ENCODE assay signal across 23 cellular contexts in genomic region chr7:70808876-70809275, GRCh38.
A peak's percentile ranks its signal among the peaks of the same experiment; 100 is the strongest.
DNase-seq lines count a peak whose midpoint lies in the region; ATAC-seq and TF ChIP-seq lines count a peak whose summit lies in the region.
"Had no signal": no experiment of that assay in that cellular context is flagged by ENCODE, and none has a peak within 500 bp of the region (broad histone marks: within the 10 kb centered on the region; RNA-seq: fewer than 3 reads in every experiment).

No MANE protein-coding gene starts in this region.

- H3K27me3 Mint-ChIP-seq in IgD-negative memory B cell (no peaks in the 10 kb centered on the region), naive B cell (peaks cover 0 to 7% (median 5%) of the 10 kb centered on the region in 3 donors)

- peak overlapping the region; percentile 54 to 89 (median 80) for H3K4me3 Mint-ChIP-seq in IgD-negative memory B cell
- H3K4me3 Mint-ChIP-seq in naive B cell = peak overlapping the region in 6 of 8 donors; percentile 42 to 78 (median 56)
- H3K4me3 Mint-ChIP-seq: activated naive CD8-positive, alpha-beta T cell treated with anti-CD3 and anti-CD28 coated beads for 36 hours had no signal

- TF ChIP-seq CTCF in GM10248 (IDR thresholded peaks at IDR 0.05; ENCODE audit: control extremely low read depth, extremely low read depth, low read depth, missing control alignments) = no peak

- no peak for ATAC-seq in naive B cell (ENCODE audit: low read depth in 2 of 2)
- no peak for ATAC-seq in HG03097 (IDR thresholded peaks at IDR 0.05; ENCODE audit: low FRiP score, unreplicated experiment)
- ATAC-seq: gastroesophageal sphincter had no signal

- H3K27ac Mint-ChIP-seq in IgD-negative memory B cell (peak overlapping the region in 2 of 3 donors; percentile 24 to 75), naive B cell (peak overlapping the region in 4 of 6 donors; percentile 75 to 90 (median 80))
- H3K27ac Mint-ChIP-seq: activated naive CD8-positive, alpha-beta T cell treated with anti-CD3 and anti-CD28 coated beads for 36 hours had no signal

- DNase-seq in GM10248 (ENCODE audit: extremely low spot score) (peak; percentile 31), RPMI8226 (peak; percentile 19), naive B cell (no peak), mucosa of gallbladder (ENCODE audit: low spot score) (no peak), NCI-H2171 treated with DMSO at 0.1 percent for 48 hours (lab: John Stamatoyannopoulos, UW) (no peak)
- DNase-seq: activated CD4-positive, alpha-beta T cell treated with anti-CD3 and anti-CD28 coated beads, Interleukin-2, amount 50 U/mL, for 1 hour; activated gamma-delta T cell; activated naive CD8-positive, alpha-beta T cell treated with anti-CD3 and anti-CD28 coated beads for 36 hours; activated T-cell treated with anti-CD3 and anti-CD28 coated beads, Interleukin-2, amount 50 U/mL, for 1 hour; anterior cingulate cortex; GDM1; kidney glomerular epithelial cell; NCI-H1105 treated with DMSO at 0.1 percent for 48 hours; NCI-H2029; NCI-H524 treated with DMSO at 0.1 percent for 48 hours; SHP77 treated with DMSO at 0.1 percent for 48 hours; stimulated activated CD4-positive, alpha-beta T cell treated with anti-CD3 and anti-CD28 coated beads, Interleukin-4, amount 100 ng/mL, for 1 hour; SW 1271; T1000 had no signal

- H3K4me1 Mint-ChIP-seq in IgD-negative memory B cell (peaks cover 7 to 25% (median 18%) of the 10 kb centered on the region in 3 donors), naive B cell (peaks cover 7 to 22% (median 16%) of the 10 kb centered on the region in 3 donors)
- H3K4me1 Mint-ChIP-seq: activated naive CD8-positive, alpha-beta T cell treated with anti-CD3 and anti-CD28 coated beads for 36 hours had no signal

- H3K9me3 Mint-ChIP-seq in IgD-negative memory B cell (peaks cover 0 to 6% (median 4%) of the 10 kb centered on the region in 3 donors), naive B cell (peaks cover 0 to 13% (median 3%) of the 10 kb centered on the region in 7 donors)
- H3K9me3 Mint-ChIP-seq: activated naive CD8-positive, alpha-beta T cell treated with anti-CD3 and anti-CD28 coated beads for 36 hours had no signal

- POLR2A ChIA-PET in GM10248 (lab: Yijun Ruan, JAX) = no interaction called here

- no peaks in the 10 kb centered on the region for H3K36me3 Mint-ChIP-seq in IgD-negative memory B cell
- peaks cover 0 to 4% of the 10 kb centered on the region in 2 donors for H3K36me3 Mint-ChIP-seq in naive B cell
- H3K36me3 Mint-ChIP-seq: activated naive CD8-positive, alpha-beta T cell treated with anti-CD3 and anti-CD28 coated beads for 36 hours; CD14-positive monocyte had no signal

- CTCF ChIA-PET in GM10248 (lab: Yijun Ruan, JAX) = no interaction called here

Comparison
In these comparisons a context has a peak if more than half of its experiments do, and no peak if none do; other contexts are left out.
1. DNase-seq: peak in GM10248 (single experiment) and RPMI8226 (single experiment); none in naive B cell (single experiment), mucosa of gallbladder (single experiment) and NCI-H2171 treated with DMSO at 0.1 percent for 48 hours (single experiment).